Comparison of ENCODE assay signal across 23 cellular contexts in the genomic region with DNA sequence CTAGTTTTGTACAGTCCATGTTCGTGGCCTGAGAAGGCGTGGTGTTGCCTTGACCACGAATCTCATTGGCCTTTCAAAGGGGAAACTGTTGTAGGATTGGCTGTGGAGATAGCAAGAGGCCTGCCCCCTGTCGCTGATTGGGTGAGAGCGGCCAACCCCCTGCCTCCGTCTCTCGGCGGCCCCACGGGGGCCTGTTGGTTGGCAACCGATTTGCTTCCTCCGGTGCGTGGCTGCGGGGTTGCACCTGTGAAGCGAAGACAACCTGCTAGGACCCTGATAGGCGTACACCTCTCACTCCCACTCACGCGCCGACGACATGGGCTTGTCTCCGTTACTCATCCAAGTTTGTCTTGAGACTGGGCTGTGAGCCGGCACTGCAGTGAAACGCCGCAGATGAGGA. TPM values are rescaled to one million over a fixed set of nuclear protein-coding genes. Genes with fewer than 3 reads are reported as not detected.
"Had no signal": no experiment of that assay in that cellular context is flagged by ENCODE, and none has a peak within 500 bp of the region (broad histone marks: within the 10 kb centered on the region; RNA-seq: fewer than 3 reads in every experiment).

TSS of gene UBE2U (plus strand) at position 204 of the 400 bp plus-strand sequence. CDS start 428 bp downstream, outside the sequence.

- H3K27ac ChIP-seq: SJCRH30 had no signal

- ATAC-seq: Panc1, Right ventricle myocardium inferior, SK-N-SH treated with all-trans-retinoic acid at 6 μM for 48 hours had no signal

- H3K36me3 ChIP-seq: MG63, SJCRH30 had no signal

- H3K4me3 ChIP-seq: MG63, SJCRH30 had no signal

- H3K9me3 ChIP-seq: MG63, SJCRH30 had no signal

- H3K27me3 ChIP-seq: MG63, SJCRH30 had no signal

- DNase-seq: Karpas-422, KG1, MG63, NCI-H1092, NCI-H1105 treated with DMSO at 0.1 percent for 48 hours, NCI-H1417 treated with DMSO at 0.1 percent for 48 hours, NCI-H146, NCI-H1694 treated with DMSO at 0.1 percent for 48 hours, NCI-H1930, NCI-H2081, NCI-H2107, NCI-H226, NCI-H446, NCI-H510A, NCI-H524 treated with DMSO at 0.1 percent for 48 hours, NCI-H69, NCI-H774, SHP77 treated with DMSO at 0.1 percent for 48 hours, SJCRH30 had no signal

- H3K4me1 ChIP-seq: SJCRH30 had no signal

RNA-seq across cellular contexts. Expression of gene UBE2U, which starts in this region (rescaled TPM):
- total RNA-seq: HT-29, SJCRH30 had no signal
